In genomic region chr11:65375012-65375411, GRCh38 we compare ENCODE assay signal across 26 cellular contexts. TPM values are rescaled to one million over a fixed set of nuclear protein-coding genes. Genes with fewer than 3 reads are reported as not detected.
DNase-seq lines count a peak whose midpoint lies in the region; ATAC-seq lines count a peak whose summit lies in the region.
"Had no signal": no experiment of that assay in that cellular context is flagged by ENCODE, and none has a peak within 500 bp of the region (broad histone marks: within the 10 kb centered on the region; RNA-seq: fewer than 3 reads in every experiment).

No MANE protein-coding gene starts in this region.

- H3K9me3 Mint-ChIP-seq in effector memory CD8-positive, alpha-beta T cell = no peaks in the 10 kb centered on the region
- H3K9me3 Mint-ChIP-seq in stimulated activated naive CD8-positive, alpha-beta T cell treated with anti-CD3 and anti-CD28 coated beads, Interleukin-15, amount 100 ng/mL, for 72 hours = no peaks in the 10 kb centered on the region
- H3K9me3 Mint-ChIP-seq: activated naive CD8-positive, alpha-beta T cell treated with anti-CD3 and anti-CD28 coated beads for 36 hours; CD8-positive, alpha-beta memory T cell; HFFc6; mesothelial cell of epicardium; nephron; T-helper 1 cell treated with Interleukin-12 subunit alpha and Interleukin-12 subunit beta and Interleukin-4 antibody, amounts not matched to agents 30 μg/mL and 1 μg/mL, for 36 hours had no signal

- H2AFZ ChIP-seq in neuronal stem cell (ENCODE audit: low read length) = no peak overlapping the region

- peak overlapping the region; percentile 45 for H2BK15ac ChIP-seq in neuronal stem cell (ENCODE audit: low read length)

- no peak overlapping the region for H3K14ac ChIP-seq in neuronal stem cell (ENCODE audit: low read length)

- H2AK5ac ChIP-seq in neuronal stem cell (ENCODE audit: low read depth, low read length) = no peak overlapping the region

- no peak overlapping the region for H3K27ac ChIP-seq in neuronal stem cell (replicated peaks; ENCODE audit: low read length)
- H3K27ac ChIP-seq: ascending aorta, foreskin keratinocyte, pancreas, stomach, tibial artery had no signal

- peaks cover 0 to 19% (median 0%) of the 10 kb centered on the region in 3 experiments for H3K27me3 ChIP-seq in neuronal stem cell (ENCODE audit: control insufficient read depth in 3 of 3, insufficient read depth in 3 of 3, low read depth in 1 of 3, low read length in 3 of 3)
- H3K27me3 ChIP-seq: ascending aorta, foreskin keratinocyte, pancreas, stomach, tibial artery had no signal

- H3K27ac Mint-ChIP-seq in effector memory CD8-positive, alpha-beta T cell = peak overlapping the region; percentile 53 to 62
- no peak overlapping the region for H3K27ac Mint-ChIP-seq in stimulated activated naive CD8-positive, alpha-beta T cell treated with anti-CD3 and anti-CD28 coated beads, Interleukin-15, amount 100 ng/mL, for 72 hours
- H3K27ac Mint-ChIP-seq: activated naive CD8-positive, alpha-beta T cell treated with anti-CD3 and anti-CD28 coated beads for 36 hours; HFFc6; mesothelial cell of epicardium; T-helper 1 cell treated with Interleukin-12 subunit alpha and Interleukin-12 subunit beta and Interleukin-4 antibody, amounts not matched to agents 30 μg/mL and 1 μg/mL, for 36 hours had no signal

- H3K4me2 ChIP-seq in neuronal stem cell (ENCODE audit: insufficient read depth, low read length, poor library complexity, severe bottlenecking) = no peak overlapping the region

- DNase-seq in COLO668 (lab: John Stamatoyannopoulos, UW; ENCODE audit: unreplicated experiment) (peak; percentile 11), NCI-H69 (lab: John Stamatoyannopoulos, UW) (peak; percentile 21), neuronal stem cell (ENCODE audit: low spot score) (no peak), C1 segment of cervical spinal cord (lab: John Stamatoyannopoulos, UW) (no peak)
- no peak for DNase-seq in effector memory CD8-positive, alpha-beta T cell
- DNase-seq in stimulated activated naive CD8-positive, alpha-beta T cell treated with anti-CD3 and anti-CD28 coated beads, Interleukin-15, amount 100 ng/mL, for 72 hours = no peak
- DNase-seq: activated CD4-positive, alpha-beta T cell treated with anti-CD3 and anti-CD28 coated beads for 4 hours; activated naive CD8-positive, alpha-beta T cell treated with anti-CD3 and anti-CD28 coated beads for 36 hours; CD8-positive, alpha-beta memory T cell; erythroblast; GF-D8; HFFc6; NCI-H1105 treated with DMSO at 0.1 percent for 48 hours; NCI-H2081; stimulated activated CD4-positive, alpha-beta T cell treated with anti-CD3 and anti-CD28 coated beads, Interleukin-15, amount 100 ng/mL, for 24 hours; stomach; tibial artery had no signal

- H4K91ac ChIP-seq in neuronal stem cell (ENCODE audit: low read depth, low read length, poor library complexity) = no peak overlapping the region

- H3K9ac ChIP-seq in neuronal stem cell (ENCODE audit: low read depth, low read length, poor library complexity) = no peak overlapping the region

- no peaks in the 10 kb centered on the region for H3K27me3 Mint-ChIP-seq in effector memory CD8-positive, alpha-beta T cell
- H3K27me3 Mint-ChIP-seq in stimulated activated naive CD8-positive, alpha-beta T cell treated with anti-CD3 and anti-CD28 coated beads, Interleukin-15, amount 100 ng/mL, for 72 hours = no peaks in the 10 kb centered on the region
- H3K27me3 Mint-ChIP-seq: activated naive CD8-positive, alpha-beta T cell treated with anti-CD3 and anti-CD28 coated beads for 36 hours; CD8-positive, alpha-beta memory T cell had no signal

- no peak overlapping the region for H3K4me3 ChIP-seq in neuronal stem cell (ENCODE audit: low read length in 2 of 2)
- H3K4me3 ChIP-seq: ascending aorta, pancreas, stomach, tibial artery had no signal

- no peak overlapping the region for H2BK120ac ChIP-seq in neuronal stem cell (ENCODE audit: low read depth, low read length)

- H3K9me3 ChIP-seq in neuronal stem cell (replicated peaks in 1 of 2; ENCODE audit: control insufficient read depth in 2 of 2, insufficient read depth in 1 of 2, low read depth in 1 of 2, low read length in 2 of 2) = peaks cover 0 to 2% of the 10 kb centered on the region in 2 donors
- H3K9me3 ChIP-seq: ascending aorta, pancreas, stomach, tibial artery had no signal

- H3K23ac ChIP-seq in neuronal stem cell (ENCODE audit: low read depth, low read length, poor library complexity) = no peak overlapping the region

- WGBS in neuronal stem cell (ENCODE audit: extremely low coverage in 2 of 2, insufficient read length in 2 of 2, insufficient replicate concordance in 1 of 2), 2 donors = no CpG with 5 or more reads among the region's 8 CpGs

- H3K4ac ChIP-seq in neuronal stem cell (ENCODE audit: low read length) = no peak overlapping the region

- no peaks in the 10 kb centered on the region for H3K79me1 ChIP-seq in neuronal stem cell (ENCODE audit: low read depth, low read length)

- no peaks in the 10 kb centered on the region for H3K4me1 ChIP-seq in neuronal stem cell (ENCODE audit: control insufficient read depth in 2 of 2, insufficient read depth in 1 of 2, low read depth in 1 of 2, low read length in 2 of 2)
- H3K4me1 ChIP-seq: foreskin keratinocyte had no signal

- H3K4me3 Mint-ChIP-seq in effector memory CD8-positive, alpha-beta T cell = no peak overlapping the region
- no peak overlapping the region for H3K4me3 Mint-ChIP-seq in stimulated activated naive CD8-positive, alpha-beta T cell treated with anti-CD3 and anti-CD28 coated beads, Interleukin-15, amount 100 ng/mL, for 72 hours
- H3K4me3 Mint-ChIP-seq: activated naive CD8-positive, alpha-beta T cell treated with anti-CD3 and anti-CD28 coated beads for 36 hours; CD8-positive, alpha-beta memory T cell; HFFc6; mesothelial cell of epicardium; nephron; T-helper 1 cell treated with Interleukin-12 subunit alpha and Interleukin-12 subunit beta and Interleukin-4 antibody, amounts not matched to agents 30 μg/mL and 1 μg/mL, for 36 hours had no signal

- H2BK12ac ChIP-seq in neuronal stem cell (ENCODE audit: low read length) = no peak overlapping the region

- H3K4me1 Mint-ChIP-seq in effector memory CD8-positive, alpha-beta T cell (ENCODE audit: low read depth in 2 of 2) = peaks cover 0 to 3% of the 10 kb centered on the region in 2 donors
- H3K4me1 Mint-ChIP-seq in stimulated activated naive CD8-positive, alpha-beta T cell treated with anti-CD3 and anti-CD28 coated beads, Interleukin-15, amount 100 ng/mL, for 72 hours = peaks cover 12% of the 10 kb centered on the region
- H3K4me1 Mint-ChIP-seq: mesothelial cell of epicardium had no signal

- no peak overlapping the region for H4K8ac ChIP-seq in neuronal stem cell (ENCODE audit: low read depth, low read length)

- no peak overlapping the region for H2BK5ac ChIP-seq in neuronal stem cell (ENCODE audit: low read length)

- H3K18ac ChIP-seq in neuronal stem cell (ENCODE audit: low read length) = no peak overlapping the region

- no peak for ATAC-seq in effector memory CD8-positive, alpha-beta T cell (replicated peaks)
- ATAC-seq in GM21447 (IDR thresholded peaks at IDR 0.05; ENCODE audit: unreplicated experiment) = no peak
- no peak for ATAC-seq in stimulated activated naive CD8-positive, alpha-beta T cell treated with anti-CD3 and anti-CD28 coated beads, Interleukin-15, amount 100 ng/mL, for 72 hours
- ATAC-seq: foreskin keratinocyte, left lobe of liver, pancreas, right cardiac atrium had no signal

- H3K36me3 Mint-ChIP-seq in effector memory CD8-positive, alpha-beta T cell (ENCODE audit: insufficient read depth) = peaks cover 3% of the 10 kb centered on the region
- H3K36me3 Mint-ChIP-seq: activated naive CD8-positive, alpha-beta T cell treated with anti-CD3 and anti-CD28 coated beads for 36 hours; mesothelial cell of epicardium had no signal

- H3K36me3 ChIP-seq in neuronal stem cell (replicated peaks in 1 of 2; ENCODE audit: control insufficient read depth in 2 of 2, insufficient read depth in 2 of 2, low read length in 2 of 2) = no peaks in the 10 kb centered on the region
- H3K36me3 ChIP-seq: ascending aorta, pancreas, stomach, tibial artery had no signal

RNA-seq across cellular contexts. Expression of gene SLC25A45, which starts 7.4 kb away (rescaled TPM):
- 0.43 TPM for polyA plus RNA-seq in neuronal stem cell (2013, experiment 1 of 2)
- 0.32 TPM for polyA plus RNA-seq in neuronal stem cell (2013, experiment 2 of 2)

RNA-seq across cellular contexts. Expression of gene FRMD8, which starts 11.4 kb away (rescaled TPM):
- polyA plus RNA-seq in neuronal stem cell (2013, experiment 1 of 2) = 5.9 TPM
- 6.1 TPM for polyA plus RNA-seq in neuronal stem cell (2013, experiment 2 of 2)

RNA-seq across cellular contexts. Expression of gene TIGD3, which starts 20.5 kb away (rescaled TPM):
- polyA plus RNA-seq in neuronal stem cell (2013, experiment 1 of 2) = 1.8 TPM
- 1.6 TPM for polyA plus RNA-seq in neuronal stem cell (2013, experiment 2 of 2)

RNA-seq across cellular contexts. Expression of gene DPF2, which starts 41.4 kb away (rescaled TPM):
- 78.6 TPM for polyA plus RNA-seq in neuronal stem cell (2013, experiment 1 of 2)
- 77.3 TPM for polyA plus RNA-seq in neuronal stem cell (2013, experiment 2 of 2)

RNA-seq across cellular contexts. Expression of gene NEAT1, which starts 47.6 kb away (rescaled TPM):
- 2.0 TPM for polyA plus RNA-seq in neuronal stem cell (2013, experiment 1 of 2)
- polyA plus RNA-seq in neuronal stem cell (2013, experiment 2 of 2) = 2.5 TPM

Comparison
In these comparisons a context has a peak if more than half of its experiments do, and no peak if none do; other contexts are left out.
1. DNase-seq: peak in COLO668 (single experiment) and NCI-H69 (single experiment); none in effector memory CD8-positive, alpha-beta T cell (0 of 3), neuronal stem cell (single experiment), C1 segment of cervical spinal cord (0 of 14) and stimulated activated naive CD8-positive, alpha-beta T cell treated with anti-CD3 and anti-CD28 coated beads, Interleukin-15, amount 100 ng/mL, for 72 hours (0 of 2).
2. H3K27ac Mint-ChIP-seq: peak in effector memory CD8-positive, alpha-beta T cell (2 of 2); none in stimulated activated naive CD8-positive, alpha-beta T cell treated with anti-CD3 and anti-CD28 coated beads, Interleukin-15, amount 100 ng/mL, for 72 hours (0 of 2).